8 cellular contexts compared by ENCODE assay signal in genomic region chr19:58572026-58572817, GRCh38. TPM values are rescaled to one million over a fixed set of nuclear protein-coding genes. Genes with fewer than 3 reads are reported as not detected.
DNase-seq lines count a peak whose midpoint lies in the region; ATAC-seq, FAIRE-seq and TF ChIP-seq lines count a peak whose summit lies in the region.

No MANE protein-coding gene starts in this region.

- no peak for ATAC-seq in activated CD8-positive, alpha-beta T cell treated with anti-CD3 and anti-CD28 coated beads, Interleukin-2, amount 10 ng/mL, durations not matched to agents 7 days and 5 days
- no peak for ATAC-seq in GM18520 (IDR thresholded peaks at IDR 0.05; ENCODE audit: unreplicated experiment)

- peaks cover 39% of the 10 kb centered on the region for H3K4me1 Mint-ChIP-seq in activated CD8-positive, alpha-beta T cell treated with anti-CD3 and anti-CD28 coated beads, Interleukin-2, amount 10 ng/mL, durations not matched to agents 7 days and 5 days (ENCODE audit: low read depth)

- TF ChIP-seq POLR2A in GM12892 (IDR thresholded peaks at IDR 0.05; ENCODE audit: low read depth, low read length) = no peak

- no peak for FAIRE-seq in GM12892 (lab: Jason Lieb, UNC)

- H3F3A ChIP-seq in smooth muscle cell (ENCODE audit: low read depth) = peaks cover 10% of the 10 kb centered on the region

- no peak for TF ChIP-seq CTCF in smooth muscle cell (IDR thresholded peaks at IDR 0.05; ENCODE audit: borderline replicate concordance, insufficient read depth, poor library complexity, severe bottlenecking)

- peak overlapping the region; percentile 99 for H3K27ac ChIP-seq in smooth muscle cell (ENCODE audit: low read depth)

- H3K4me1 ChIP-seq in HAP-1 = peaks cover 8% of the 10 kb centered on the region
- H3K4me1 ChIP-seq in iPS-15b (ENCODE audit: control insufficient read depth, insufficient read depth, low read length) = peaks cover 6% of the 10 kb centered on the region
- H3K4me1 ChIP-seq in smooth muscle cell (ENCODE audit: low read depth) = peaks cover 14% of the 10 kb centered on the region

- no peaks in the 10 kb centered on the region for H3K27me3 ChIP-seq in HAP-1 (ENCODE audit: low read depth)
- H3K27me3 ChIP-seq in iPS-15b (ENCODE audit: control insufficient read depth, insufficient read depth, low read length) = no peaks in the 10 kb centered on the region
- H3K27me3 ChIP-seq in smooth muscle cell (ENCODE audit: low read depth) = no peaks in the 10 kb centered on the region

- peak overlapping the region; percentile 86 for H3K4me3 Mint-ChIP-seq in activated CD8-positive, alpha-beta T cell treated with anti-CD3 and anti-CD28 coated beads, Interleukin-2, amount 10 ng/mL, durations not matched to agents 7 days and 5 days

- CTCF ChIA-PET in activated CD8-positive, alpha-beta T cell treated with anti-CD3 and anti-CD28 coated beads, Interleukin-2, amount 10 ng/mL, durations not matched to agents 7 days and 5 days (lab: Charles Lee) = interaction anchor here (0.7 to 2.0 kb wide), 3 partner anchors 9 to 344 kb away, joined by 3 to 8 read pairs (median 4); partner anchors contain the start of gene UBE2M

- no peaks in the 10 kb centered on the region for H3K9me3 ChIP-seq in HAP-1
- H3K9me3 ChIP-seq in iPS-15b (ENCODE audit: control insufficient read depth, insufficient read depth, low read length) = no peaks in the 10 kb centered on the region
- H3K9me3 ChIP-seq in smooth muscle cell (replicated peaks; ENCODE audit: low read depth) = no peaks in the 10 kb centered on the region

- peak overlapping the region; percentile 96 for H3K4me2 ChIP-seq in smooth muscle cell

- no peak overlapping the region for H2AFZ ChIP-seq in smooth muscle cell (ENCODE audit: low read depth)

- POLR2A ChIA-PET in activated CD8-positive, alpha-beta T cell treated with anti-CD3 and anti-CD28 coated beads, Interleukin-2, amount 10 ng/mL, durations not matched to agents 7 days and 5 days (lab: Charles Lee) = interaction anchor here (0.7 to 2.3 kb wide), 4 partner anchors 10 to 25 kb away, joined by 3 to 14 read pairs (median 4); partner anchors contain the start of gene CHMP2A

- H3K9me3 Mint-ChIP-seq in activated CD8-positive, alpha-beta T cell treated with anti-CD3 and anti-CD28 coated beads, Interleukin-2, amount 10 ng/mL, durations not matched to agents 7 days and 5 days (ENCODE audit: insufficient read depth) = no peaks in the 10 kb centered on the region

- H4K20me1 ChIP-seq in smooth muscle cell (ENCODE audit: low read depth) = no peaks in the 10 kb centered on the region

- DNase-seq in HAP-1 (ENCODE audit: low spot score in 2 of 2) (peak in 1 of 2 experiments; percentile 5), smooth muscle cell (lab: John Stamatoyannopoulos, UW; ENCODE audit: unreplicated experiment) (no peak), nucleus accumbens (lab: John Stamatoyannopoulos, UW) (no peak), GM12892 (ENCODE audit: insufficient read length) (no peak)
- no peak for DNase-seq in activated CD8-positive, alpha-beta T cell treated with anti-CD3 and anti-CD28 coated beads, Interleukin-2, amount 10 ng/mL, durations not matched to agents 7 days and 5 days
- DNase-seq in effector CD8-positive, alpha-beta T cell (lab: John Stamatoyannopoulos, UW) = no peak

- 49% methylated on average over 24 of the region's 24 CpGs for WGBS in smooth muscle cell (ENCODE audit: low lambda C conversion rate)

- peaks cover 12% of the 10 kb centered on the region for H3K79me2 ChIP-seq in smooth muscle cell (ENCODE audit: low read depth)

- in situ Hi-C loops in HAP-1 (cut with MboI; ENCODE audit: low sequenced_read_pairs) = no loop called here

- no peaks in the 10 kb centered on the region for H3K27me3 Mint-ChIP-seq in activated CD8-positive, alpha-beta T cell treated with anti-CD3 and anti-CD28 coated beads, Interleukin-2, amount 10 ng/mL, durations not matched to agents 7 days and 5 days (ENCODE audit: low read depth)

- H3K9ac ChIP-seq in iPS-15b (ENCODE audit: low read depth, low read length) (peak overlapping the region; percentile 48), smooth muscle cell (ENCODE audit: low read depth) (peak overlapping the region; percentile 97)

- H3K36me3 Mint-ChIP-seq in activated CD8-positive, alpha-beta T cell treated with anti-CD3 and anti-CD28 coated beads, Interleukin-2, amount 10 ng/mL, durations not matched to agents 7 days and 5 days (ENCODE audit: low read depth) = peaks cover 27% of the 10 kb centered on the region

- H3K4me3 ChIP-seq in HAP-1 (peak overlapping the region; percentile 65), iPS-15b (ENCODE audit: low read depth, low read length) (peak overlapping the region; percentile 98), smooth muscle cell (peak overlapping the region; percentile 71)

- H3K36me3 ChIP-seq in HAP-1 (replicated peaks) (no peaks in the 10 kb centered on the region; the same call in none of the 2 replicates), iPS-15b (ENCODE audit: control insufficient read depth, insufficient read depth, low read length) (peaks cover 12% of the 10 kb centered on the region), smooth muscle cell (ENCODE audit: low read depth) (no peaks in the 10 kb centered on the region)

- H3K27ac Mint-ChIP-seq in activated CD8-positive, alpha-beta T cell treated with anti-CD3 and anti-CD28 coated beads, Interleukin-2, amount 10 ng/mL, durations not matched to agents 7 days and 5 days = peak overlapping the region; percentile 99

RNA-seq across cellular contexts. Expression of gene MZF1, which starts 0.9 kb away (rescaled TPM):
- total RNA-seq in activated CD8-positive, alpha-beta T cell treated with anti-CD3 and anti-CD28 coated beads, Interleukin-2, amount 10 ng/mL, durations not matched to agents 7 days and 5 days = 10 to 100 TPM; 20.0 to 20.6 TPM
- 12.2 and 18.7 TPM in 2 replicates for total RNA-seq in smooth muscle cell
- polyA plus RNA-seq in smooth muscle cell = 10.2 and 18.5 TPM in 2 replicates
- 5.8 TPM for polyA plus RNA-seq in GM12892 (2012; ENCODE audit: missing spikeins)

RNA-seq across cellular contexts. Expression of gene UBE2M, which starts 13.8 kb away (rescaled TPM):
- 10 to 100 TPM; 80.7 to 94.1 TPM for total RNA-seq in activated CD8-positive, alpha-beta T cell treated with anti-CD3 and anti-CD28 coated beads, Interleukin-2, amount 10 ng/mL, durations not matched to agents 7 days and 5 days
- total RNA-seq in smooth muscle cell = 30.7 and 45.9 TPM in 2 replicates
- 118 and 126 TPM in 2 replicates for polyA plus RNA-seq in smooth muscle cell
- 70.4 TPM for polyA plus RNA-seq in GM12892 (2012; ENCODE audit: missing spikeins)

RNA-seq across cellular contexts. Expression of gene CHMP2A, which starts 17.3 kb away (rescaled TPM):
- total RNA-seq in activated CD8-positive, alpha-beta T cell treated with anti-CD3 and anti-CD28 coated beads, Interleukin-2, amount 10 ng/mL, durations not matched to agents 7 days and 5 days = 100 to 1,000 TPM; 108 to 114 TPM
- 132 and 153 TPM in 2 replicates for total RNA-seq in smooth muscle cell
- 213 and 228 TPM in 2 replicates for polyA plus RNA-seq in smooth muscle cell
- polyA plus RNA-seq in GM12892 (2012; ENCODE audit: missing spikeins) = 128 TPM

RNA-seq across cellular contexts. Expression of gene TRIM28, which starts 28.4 kb away (rescaled TPM):
- total RNA-seq in activated CD8-positive, alpha-beta T cell treated with anti-CD3 and anti-CD28 coated beads, Interleukin-2, amount 10 ng/mL, durations not matched to agents 7 days and 5 days = 100 to 1,000 TPM; 476 to 528 TPM
- total RNA-seq in smooth muscle cell = 144 and 148 TPM in 2 replicates
- 178 and 193 TPM in 2 replicates for polyA plus RNA-seq in smooth muscle cell
- polyA plus RNA-seq in GM12892 (2012; ENCODE audit: missing spikeins) = 283 TPM

RNA-seq across cellular contexts. Expression of gene ZBTB45, which starts 52.6 kb away (rescaled TPM):
- total RNA-seq in activated CD8-positive, alpha-beta T cell treated with anti-CD3 and anti-CD28 coated beads, Interleukin-2, amount 10 ng/mL, durations not matched to agents 7 days and 5 days = 10 to 100 TPM; 13.9 to 16.7 TPM
- total RNA-seq in smooth muscle cell = 5.1 and 8.7 TPM in 2 replicates
- 23.7 and 25.1 TPM in 2 replicates for polyA plus RNA-seq in smooth muscle cell
- polyA plus RNA-seq in GM12892 (2012; ENCODE audit: missing spikeins) = 3.1 TPM
